In genomic region chr16:78142784-78143183, GRCh38 we compare ENCODE assay signal across 27 cellular contexts. TPM values are rescaled to one million over a fixed set of nuclear protein-coding genes. Genes with fewer than 3 reads are reported as not detected.
DNase-seq lines count a peak whose midpoint lies in the region; ATAC-seq and TF ChIP-seq lines count a peak whose summit lies in the region.
"Had no signal": no experiment of that assay in that cellular context is flagged by ENCODE, and none has a peak within 500 bp of the region (broad histone marks: within the 10 kb centered on the region; RNA-seq: fewer than 3 reads in every experiment).

No MANE protein-coding gene starts in this region.

- no peak overlapping the region for H3K23ac ChIP-seq in mesendoderm (ENCODE audit: low read length)

- H3K4me1 ChIP-seq in thyroid gland (peaks cover 14 to 19% of the 10 kb centered on the region in 2 donors), mesendoderm (ENCODE audit: control insufficient read depth, low read depth, low read length) (no peaks in the 10 kb centered on the region)
- H3K4me1 ChIP-seq: neural progenitor cell, prostate gland had no signal

- H3K36me3 Mint-ChIP-seq in natural killer cell treated with Interleukin-12 subunit alpha and Interleukin-12 subunit beta and Interleukin-15 and Interleukin-18, amount 100 ng/mL, for 72 hours: no peaks in the 10 kb centered on the region
- H3K36me3 Mint-ChIP-seq in T-cell: peaks cover 8% of the 10 kb centered on the region
- H3K36me3 Mint-ChIP-seq: neural progenitor cell, type B pancreatic cell had no signal

- no peaks in the 10 kb centered on the region for H3K27me3 Mint-ChIP-seq in natural killer cell treated with Interleukin-12 subunit alpha and Interleukin-12 subunit beta and Interleukin-15 and Interleukin-18, amount 100 ng/mL, for 72 hours
- no peaks in the 10 kb centered on the region for H3K27me3 Mint-ChIP-seq in T-cell
- H3K27me3 Mint-ChIP-seq: activated CD4-positive, alpha-beta T cell treated with anti-CD3 and anti-CD28 coated beads, Interleukin-2, amount 10 ng/mL, durations not matched to agents 7 days and 5 days; type B pancreatic cell had no signal

- no peak overlapping the region for H2AK5ac ChIP-seq in mesendoderm (ENCODE audit: low read length)

- no peaks in the 10 kb centered on the region for H3K79me1 ChIP-seq in mesendoderm (ENCODE audit: low read length)

- POLR2A ChIA-PET in T-cell (lab: Charles Lee): no interaction called here

- no peaks in the 10 kb centered on the region for H3K9me3 Mint-ChIP-seq in natural killer cell treated with Interleukin-12 subunit alpha and Interleukin-12 subunit beta and Interleukin-15 and Interleukin-18, amount 100 ng/mL, for 72 hours
- H3K9me3 Mint-ChIP-seq in T-cell: no peaks in the 10 kb centered on the region
- H3K9me3 Mint-ChIP-seq: activated T-cell treated with anti-CD3 and anti-CD28 coated beads, Interleukin-2, amount 50 U/mL, for 4 hours; neural progenitor cell; type B pancreatic cell had no signal

- no peak overlapping the region for H3K4me3 Mint-ChIP-seq in natural killer cell treated with Interleukin-12 subunit alpha and Interleukin-12 subunit beta and Interleukin-15 and Interleukin-18, amount 100 ng/mL, for 72 hours
- H3K4me3 Mint-ChIP-seq in T-cell: no peak overlapping the region
- H3K4me3 Mint-ChIP-seq: activated CD4-positive, alpha-beta T cell treated with anti-CD3 and anti-CD28 coated beads, Interleukin-2, amount 10 ng/mL, durations not matched to agents 7 days and 5 days; activated T-cell treated with anti-CD3 and anti-CD28 coated beads, Interleukin-2, amount 50 U/mL, for 4 hours; neural progenitor cell; type B pancreatic cell had no signal

- CTCF ChIA-PET in T-cell (lab: Charles Lee): interaction anchor here in 1 of 2 donors (1.5 kb wide), 1 partner anchor 18 kb away, joined by 3 read pairs; no protein-coding TSS in a partner anchor

- no peak overlapping the region for H2BK120ac ChIP-seq in mesendoderm (ENCODE audit: low read depth, low read length)

- H3K79me2 ChIP-seq in mesendoderm (ENCODE audit: control insufficient read depth, insufficient read depth, low read length): no peaks in the 10 kb centered on the region

- no peak overlapping the region for H2BK5ac ChIP-seq in mesendoderm (ENCODE audit: low read length)

- H3K36me3 ChIP-seq in thyroid gland (no peaks in the 10 kb centered on the region), mesendoderm (ENCODE audit: control insufficient read depth, insufficient read depth, low read length) (no peaks in the 10 kb centered on the region)
- H3K36me3 ChIP-seq: neural progenitor cell, prostate gland, WERI-Rb-1 had no signal

- no peak for TF ChIP-seq CTCF in choroid plexus epithelial cell (conservative IDR thresholded peaks at IDR 0.05; ENCODE audit: low read depth, low read length)
- TF ChIP-seq CTCF in thyroid gland (IDR thresholded peaks at IDR 0.05): no peak

- DNase-seq in choroid plexus epithelial cell (ENCODE audit: low read depth) (peak; percentile 28), fibroblast of the conjunctiva (ENCODE audit: low read depth) (peak; percentile 31), thyroid gland (no peak), T-cell (no peak), mesendoderm (no peak)
- DNase-seq in natural killer cell treated with Interleukin-12 subunit alpha and Interleukin-12 subunit beta and Interleukin-15 and Interleukin-18, amount 100 ng/mL, for 72 hours (ENCODE audit: low spot score): no peak
- DNase-seq: activated CD4-positive, alpha-beta T cell treated with anti-CD3 and anti-CD28 coated beads, Interleukin-2, amount 10 ng/mL, durations not matched to agents 7 days and 5 days; activated gamma-delta T cell treated with Interleukin-2 at 50 U/mL for 16 hours; activated T-cell treated with anti-CD3 and anti-CD28 coated beads, Interleukin-2, amount 50 U/mL, for 4 hours; C1 segment of cervical spinal cord; central memory CD4-positive, alpha-beta T cell; DMS79; GDM1; NCI-H1092; NCI-H1694 treated with DMSO at 0.1 percent for 48 hours; NCI-H2171; NCI-H510A treated with DMSO at 0.1 percent for 48 hours; PC-9; Right ventricle myocardium superior; stimulated activated CD4-positive, alpha-beta T cell treated with anti-CD3 and anti-CD28 coated beads, Interleukin-2, amount 100 ng/mL, for 24 hours; T-helper 9 cell; WERI-Rb-1 had no signal

- H3K4ac ChIP-seq in mesendoderm (ENCODE audit: low read depth, low read length): no peak overlapping the region

- H3K56ac ChIP-seq in mesendoderm (ENCODE audit: low read length): no peak overlapping the region

- no peak overlapping the region for H4K5ac ChIP-seq in mesendoderm (ENCODE audit: low read length)

- peak; percentile 90 for ATAC-seq in SK-N-SH treated with all-trans-retinoic acid at 6 μM for 48 hours
- ATAC-seq in natural killer cell treated with Interleukin-12 subunit alpha and Interleukin-12 subunit beta and Interleukin-15 and Interleukin-18, amount 100 ng/mL, for 72 hours: no peak
- ATAC-seq in T-cell (replicated peaks in 1 of 4): no peak
- ATAC-seq: activated T-cell treated with anti-CD3 and anti-CD28 coated beads, Interleukin-2, amount 50 U/mL, for 4 hours; HepG2 had no signal

- H4K8ac ChIP-seq in mesendoderm (ENCODE audit: low read depth, low read length): no peak overlapping the region

- H3K9me3 ChIP-seq in thyroid gland: no peaks in the 10 kb centered on the region
- H3K9me3 ChIP-seq: prostate gland had no signal

- peak overlapping the region in 2 of 3 donors; percentile 25 for H3K27ac ChIP-seq in thyroid gland
- H3K27ac ChIP-seq in mesendoderm (ENCODE audit: low read depth, low read length): no peak overlapping the region
- H3K27ac ChIP-seq: neural progenitor cell, PC-9, prostate gland, WERI-Rb-1 had no signal

- 63 to 64% methylated on average over 1 of the region's 1 CpG for WGBS in thyroid gland, 2 donors
- no CpG with 5 or more reads among the region's 1 CpG for WGBS in mesendoderm (ENCODE audit: extremely low coverage, insufficient coverage, low lambda C conversion rate)

- no peak overlapping the region for H3K4me2 ChIP-seq in mesendoderm (ENCODE audit: low read length)
- H3K4me2 ChIP-seq: neural progenitor cell, PC-9 had no signal

- H3K27ac Mint-ChIP-seq in natural killer cell treated with Interleukin-12 subunit alpha and Interleukin-12 subunit beta and Interleukin-15 and Interleukin-18, amount 100 ng/mL, for 72 hours: no peak overlapping the region
- H3K27ac Mint-ChIP-seq in T-cell: no peak overlapping the region
- H3K27ac Mint-ChIP-seq: activated CD4-positive, alpha-beta T cell treated with anti-CD3 and anti-CD28 coated beads, Interleukin-2, amount 10 ng/mL, durations not matched to agents 7 days and 5 days; neural progenitor cell; type B pancreatic cell had no signal

- no peak overlapping the region for H2BK15ac ChIP-seq in mesendoderm (replicated peaks; ENCODE audit: low read depth)

- H3K4me1 Mint-ChIP-seq in natural killer cell treated with Interleukin-12 subunit alpha and Interleukin-12 subunit beta and Interleukin-15 and Interleukin-18, amount 100 ng/mL, for 72 hours (ENCODE audit: low read depth in 2 of 2): peaks cover 5 to 9% of the 10 kb centered on the region in 2 donors
- no peaks in the 10 kb centered on the region for H3K4me1 Mint-ChIP-seq in T-cell
- H3K4me1 Mint-ChIP-seq: activated CD4-positive, alpha-beta T cell treated with anti-CD3 and anti-CD28 coated beads, Interleukin-2, amount 10 ng/mL, durations not matched to agents 7 days and 5 days; neural progenitor cell had no signal

- no peak overlapping the region for H3K9ac ChIP-seq in mesendoderm (ENCODE audit: low read length)
- H3K9ac ChIP-seq: neural progenitor cell had no signal

- H3K4me3 ChIP-seq in choroid plexus epithelial cell (ENCODE audit: low read depth, low read length) (no peak overlapping the region), thyroid gland (replicated peaks in 1 of 3) (no peak overlapping the region), mesendoderm (ENCODE audit: low read length) (no peak overlapping the region)
- H3K4me3 ChIP-seq: neural progenitor cell, PC-9, prostate gland had no signal

- TF ChIP-seq POLR2A in thyroid gland (IDR thresholded peaks at IDR 0.05): no peak

- no peak overlapping the region for H3K18ac ChIP-seq in mesendoderm (ENCODE audit: low read length)

- intact Hi-C loops in thyroid gland (cut with DNase I): no loop called here

- H3K27me3 ChIP-seq in thyroid gland (no peaks in the 10 kb centered on the region), mesendoderm (ENCODE audit: insufficient read depth, low read length, poor library complexity) (no peaks in the 10 kb centered on the region)
- H3K27me3 ChIP-seq: neural progenitor cell had no signal

TF ChIP-seq in SK-N-SH treated with all-trans-retinoic acid at 6 μM for 48 hours, 23 proteins besides CTCF, POLR2A, EP300 and RAD21 (continues in another document):
- TF ChIP-seq ZFP30 (CRISPR knock-in tag; IDR thresholded peaks at IDR 0.05) (no peak), CREB5 (CRISPR knock-in tag; IDR thresholded peaks at IDR 0.05; ENCODE audit: low read depth) (no peak), ZNF70 (CRISPR knock-in tag; IDR thresholded peaks at IDR 0.05) (no peak), TCF4 (CRISPR knock-in tag; IDR thresholded peaks at IDR 0.05; ENCODE audit: borderline replicate concordance) (peak; percentile 16; the same call in 1 of the 2 replicates), GLIS3 (CRISPR knock-in tag; IDR thresholded peaks at IDR 0.05) (no peak)

RNA-seq across cellular contexts. Expression of gene WWOX, which starts 43.3 kb away (rescaled TPM):
- total RNA-seq in thyroid gland (100 to 1,000 TPM; 135 to 209 (median 159) TPM), T-cell (10 to 100 TPM; 21.2 to 26.0 (median 22.6) TPM)
- total RNA-seq in natural killer cell treated with Interleukin-12 subunit alpha and Interleukin-12 subunit beta and Interleukin-15 and Interleukin-18, amount 100 ng/mL, for 72 hours: 10 to 100 TPM; 23.0 to 31.7 TPM
- 10.8 TPM for polyA plus RNA-seq in mesendoderm (2013, experiment 1 of 2)
- polyA plus RNA-seq in mesendoderm (2013, experiment 2 of 2): 10.3 TPM

Comparison
In these comparisons a context has a peak if more than half of its experiments do, and no peak if none do; other contexts are left out.
1. DNase-seq: peak in choroid plexus epithelial cell (single experiment) and fibroblast of the conjunctiva (single experiment); none in thyroid gland (0 of 2), natural killer cell treated with Interleukin-12 subunit alpha and Interleukin-12 subunit beta and Interleukin-15 and Interleukin-18, amount 100 ng/mL, for 72 hours (single experiment), T-cell (0 of 34) and mesendoderm (single experiment).
2. RNA of gene WWOX, which starts 43.3 kb away (total RNA-seq): 135 to 209 TPM in thyroid gland; 23.0 to 31.7 TPM in natural killer cell treated with Interleukin-12 subunit alpha and Interleukin-12 subunit beta and Interleukin-15 and Interleukin-18, amount 100 ng/mL, for 72 hours and 21.2 to 26.0 TPM in T-cell; every median in the first group is over 4 times any median in the second.